ENCODE assay signal across 8 cellular contexts in genomic region chr22:38397189-38398097, GRCh38.
A peak's percentile ranks its signal among the peaks of the same experiment; 100 is the strongest.
DNase-seq lines count a peak whose midpoint lies in the region; ATAC-seq and TF ChIP-seq lines count a peak whose summit lies in the region.

No MANE protein-coding gene starts in this region.

- H3K36me3 Mint-ChIP-seq in activated T-cell treated with anti-CD3 and anti-CD28 coated beads, Interleukin-2, amount 50 U/mL, for 24 hours (ENCODE audit: low read depth), result no peaks in the 10 kb centered on the region
- H3K36me3 Mint-ChIP-seq in stimulated activated memory B cell treated with anti-CD40 and anti-IgM and Interleukin-4, amounts not matched to agents 10 μg/mL and 1 μg/mL and 100 μg/mL, for 72 hours, result peaks cover 11% of the 10 kb centered on the region

- peaks cover 4% of the 10 kb centered on the region for H3K4me1 ChIP-seq in NT2/D1 (ENCODE audit: insufficient read depth, insufficient read length)

- in situ Hi-C loops in brain microvascular endothelial cell (cut with HindIII; ENCODE audit: low pct_ligation_motif_present, low sequenced_read_pairs), result no loop called here

- peaks cover 48% of the 10 kb centered on the region for H3K4me1 Mint-ChIP-seq in activated T-cell treated with anti-CD3 and anti-CD28 coated beads, Interleukin-2, amount 50 U/mL, for 24 hours (ENCODE audit: low read depth)
- peaks cover 49% of the 10 kb centered on the region for H3K4me1 Mint-ChIP-seq in stimulated activated memory B cell treated with anti-CD40 and anti-IgM and Interleukin-4, amounts not matched to agents 10 μg/mL and 1 μg/mL and 100 μg/mL, for 72 hours

- no peaks in the 10 kb centered on the region for H3K9me3 ChIP-seq in NT2/D1 (ENCODE audit: insufficient read depth, low read length)

- H3K27me3 Mint-ChIP-seq in activated T-cell treated with anti-CD3 and anti-CD28 coated beads, Interleukin-2, amount 50 U/mL, for 24 hours, result peaks cover 12% of the 10 kb centered on the region
- H3K27me3 Mint-ChIP-seq in stimulated activated memory B cell treated with anti-CD40 and anti-IgM and Interleukin-4, amounts not matched to agents 10 μg/mL and 1 μg/mL and 100 μg/mL, for 72 hours, result no peaks in the 10 kb centered on the region

- peak overlapping the region; percentile 76 for H3K4me3 Mint-ChIP-seq in activated T-cell treated with anti-CD3 and anti-CD28 coated beads, Interleukin-2, amount 50 U/mL, for 24 hours
- peak overlapping the region; percentile 96 for H3K4me3 Mint-ChIP-seq in stimulated activated memory B cell treated with anti-CD40 and anti-IgM and Interleukin-4, amounts not matched to agents 10 μg/mL and 1 μg/mL and 100 μg/mL, for 72 hours

- H3K27ac Mint-ChIP-seq in activated T-cell treated with anti-CD3 and anti-CD28 coated beads, Interleukin-2, amount 50 U/mL, for 24 hours, result peak overlapping the region; percentile 29
- peak overlapping the region; percentile 92 for H3K27ac Mint-ChIP-seq in stimulated activated memory B cell treated with anti-CD40 and anti-IgM and Interleukin-4, amounts not matched to agents 10 μg/mL and 1 μg/mL and 100 μg/mL, for 72 hours

- no peak for TF ChIP-seq CTCF in brain microvascular endothelial cell (IDR thresholded peaks at IDR 0.05; ENCODE audit: low read depth, low read length, missing control alignments)

- peak overlapping the region; percentile 86 for H3K9ac ChIP-seq in NT2/D1 (ENCODE audit: insufficient read length, low read depth)

- peak; percentile 61 for ATAC-seq in stimulated activated memory B cell treated with anti-CD40 and anti-IgM and Interleukin-4, amounts not matched to agents 10 μg/mL and 1 μg/mL and 100 μg/mL, for 72 hours
- no peak for ATAC-seq in HG02588 (IDR thresholded peaks at IDR 0.05; ENCODE audit: unreplicated experiment)

- H3K27me3 ChIP-seq in NT2/D1 (ENCODE audit: insufficient read depth, insufficient read length) (no peaks in the 10 kb centered on the region), brain microvascular endothelial cell (replicated peaks) (no peaks in the 10 kb centered on the region)

- H3K4me3 ChIP-seq in NT2/D1 (ENCODE audit: insufficient read length, low read depth), result peak overlapping the region; percentile 63
- H3K4me3 ChIP-seq in brain microvascular endothelial cell (ENCODE audit: low read depth, low read length), result peak overlapping the region; percentile 73

- H3K27ac ChIP-seq in brain microvascular endothelial cell, result no peak overlapping the region

- peak; percentile 54 for DNase-seq in activated T-cell treated with anti-CD3 and anti-CD28 coated beads, Interleukin-2, amount 50 U/mL, for 24 hours
- DNase-seq in activated T-cell treated with anti-CD3 and anti-CD28 coated beads for 4 hours (no peak), NT2/D1 (ENCODE audit: low read depth, low spot score) (peak; percentile 44), brain microvascular endothelial cell (no peak), iris pigment epithelial cell (ENCODE audit: low read depth) (peak; percentile 26)
- no peak for DNase-seq in activated CD8-positive, alpha-beta memory T cell treated with anti-CD3 and anti-CD28 coated beads for 24 hours

- no peaks in the 10 kb centered on the region for H3K36me3 ChIP-seq in NT2/D1 (ENCODE audit: insufficient read depth, insufficient read length, low read length)
- no peaks in the 10 kb centered on the region for H3K36me3 ChIP-seq in brain microvascular endothelial cell (replicated peaks)

- H3K9me3 Mint-ChIP-seq in activated T-cell treated with anti-CD3 and anti-CD28 coated beads, Interleukin-2, amount 50 U/mL, for 24 hours, result no peaks in the 10 kb centered on the region
- H3K9me3 Mint-ChIP-seq in stimulated activated memory B cell treated with anti-CD40 and anti-IgM and Interleukin-4, amounts not matched to agents 10 μg/mL and 1 μg/mL and 100 μg/mL, for 72 hours, result no peaks in the 10 kb centered on the region

Comparison
In these comparisons a context has a peak if more than half of its experiments do, and no peak if none do; other contexts are left out.
1. DNase-seq: peak in activated T-cell treated with anti-CD3 and anti-CD28 coated beads, Interleukin-2, amount 50 U/mL, for 24 hours (single experiment), NT2/D1 (single experiment) and iris pigment epithelial cell (single experiment); none in activated T-cell treated with anti-CD3 and anti-CD28 coated beads for 4 hours (single experiment), brain microvascular endothelial cell (single experiment) and activated CD8-positive, alpha-beta memory T cell treated with anti-CD3 and anti-CD28 coated beads for 24 hours (single experiment).